Comparison of ENCODE assay signal across 28 cellular contexts in genomic region chr5:156582193-156582598, GRCh38.
"Had no signal": no experiment of that assay in that cellular context is flagged by ENCODE, and none has a peak within 500 bp of the region (broad histone marks: within the 10 kb centered on the region; RNA-seq: fewer than 3 reads in every experiment).

No MANE protein-coding gene starts in this region.

- H3K9me3 ChIP-seq: colonic mucosa, right lobe of liver had no signal

- H3K4me3 ChIP-seq: colonic mucosa, lung, right lobe of liver, skin epidermis, upper lobe of left lung had no signal

- H3K4me3 Mint-ChIP-seq: activated CD4-positive, alpha-beta memory T cell treated with anti-CD3 and anti-CD28 coated beads for 36 hours; activated CD4-positive, alpha-beta T cell treated with anti-CD3 and anti-CD28 coated beads, Interleukin-2, amount 10 ng/mL, durations not matched to agents 24 days and 14 days; activated T-helper 1 cell treated with anti-CD3 and anti-CD28 coated beads, Interleukin-12 subunit alpha, Interleukin-12 subunit beta, Interleukin-2, Interleukin-4 antibody, amounts not matched to agents 30 ng/mL and 10 ng/mL and 1 ng/mL, durations not matched to agents 14 hours and 24 hours and 36 hours; natural killer cell treated with Interleukin-12 subunit alpha and Interleukin-12 subunit beta and Interleukin-15 and Interleukin-18, amount 100 ng/mL, for 72 hours; stimulated activated naive CD8-positive, alpha-beta T cell treated with anti-CD3 and anti-CD28 coated beads, Interleukin-15, Interleukin-2, amounts not matched to agents 100 ng/mL and 50 ng/mL, for 24 hours; T-helper 17 cell had no signal

- H3K27me3 ChIP-seq: colonic mucosa, right lobe of liver, upper lobe of left lung had no signal

- H3K36me3 Mint-ChIP-seq: activated CD4-positive, alpha-beta memory T cell treated with anti-CD3 and anti-CD28 coated beads for 36 hours had no signal

- H3K4me1 ChIP-seq: colonic mucosa had no signal

- H3K4me1 Mint-ChIP-seq: activated CD4-positive, alpha-beta T cell treated with anti-CD3 and anti-CD28 coated beads, Interleukin-2, amount 10 ng/mL, durations not matched to agents 24 days and 14 days; T-helper 17 cell had no signal

- H3K9me3 Mint-ChIP-seq: activated CD4-positive, alpha-beta memory T cell treated with anti-CD3 and anti-CD28 coated beads for 36 hours had no signal

- H3K27ac Mint-ChIP-seq: activated CD4-positive, alpha-beta memory T cell treated with anti-CD3 and anti-CD28 coated beads for 36 hours; activated CD4-positive, alpha-beta T cell treated with anti-CD3 and anti-CD28 coated beads, Interleukin-2, amount 10 ng/mL, durations not matched to agents 24 days and 14 days; activated T-helper 1 cell treated with anti-CD3 and anti-CD28 coated beads, Interleukin-12 subunit alpha, Interleukin-12 subunit beta, Interleukin-2, Interleukin-4 antibody, amounts not matched to agents 30 ng/mL and 10 ng/mL and 1 ng/mL, durations not matched to agents 14 hours and 24 hours and 36 hours; natural killer cell treated with Interleukin-12 subunit alpha and Interleukin-12 subunit beta and Interleukin-15 and Interleukin-18, amount 100 ng/mL, for 72 hours; stimulated activated naive CD8-positive, alpha-beta T cell treated with anti-CD3 and anti-CD28 coated beads, Interleukin-15, Interleukin-2, amounts not matched to agents 100 ng/mL and 50 ng/mL, for 24 hours; T-helper 17 cell had no signal

- H3K27ac ChIP-seq: colonic mucosa, epithelial cell of prostate, right lobe of liver, skin epidermis, upper lobe of left lung had no signal

- ATAC-seq: left lobe of liver; natural killer cell treated with Interleukin-12 subunit alpha and Interleukin-12 subunit beta and Interleukin-15 and Interleukin-18, amount 100 ng/mL, for 72 hours; right lobe of liver; T-helper 17 cell had no signal

- DNase-seq: activated CD4-positive, alpha-beta memory T cell treated with anti-CD3 and anti-CD28 coated beads for 36 hours; activated CD4-positive, alpha-beta T cell treated with anti-CD3 and anti-CD28 coated beads, Interleukin-2, amount 10 ng/mL, durations not matched to agents 24 days and 14 days; activated CD4-positive, CD25-positive, alpha-beta regulatory T cell treated with anti-CD3 and anti-CD28 coated beads, Interleukin-2, amount 50 U/mL, for 72 hours; activated CD8-positive, alpha-beta memory T cell treated with anti-CD3 and anti-CD28 coated beads, Interleukin-2, amount 50 U/mL, for 4 hours; activated effector memory CD4-positive, alpha-beta T cell treated with anti-CD3 and anti-CD28 coated beads, Interleukin-2, amount 50 U/mL, for 16 hours; activated naive CD4-positive, alpha-beta T cell treated with anti-CD3 and anti-CD28 coated beads, Interleukin-2, amount 50 U/mL, for 16 hours; activated T-cell treated with anti-CD3 and anti-CD28 coated beads, Interleukin-2, amount 50 U/mL, for 1 hour; amniotic stem cell; cerebellar nuclear complex; colonic mucosa; effector CD8-positive, alpha-beta T cell; glutamatergic neuron; hippocampal formation; mesendoderm; right lobe of liver; stimulated activated CD4-positive, alpha-beta T cell treated with anti-CD3 and anti-CD28 coated beads, Interleukin-12 subunit alpha, Interleukin-12 subunit beta, amount 100 ng/mL, for 4 hours; stimulated activated CD4-positive, alpha-beta T cell treated with anti-CD3 and anti-CD28 coated beads, Interleukin-4, amount 100 ng/mL, for 1 hour; substantia nigra; T-helper 17 cell; T1000; upper lobe of left lung had no signal

- H3K36me3 ChIP-seq: colonic mucosa, right lobe of liver, upper lobe of left lung had no signal
